ENCODE assay signal across 17 cellular contexts in the genomic region with DNA sequence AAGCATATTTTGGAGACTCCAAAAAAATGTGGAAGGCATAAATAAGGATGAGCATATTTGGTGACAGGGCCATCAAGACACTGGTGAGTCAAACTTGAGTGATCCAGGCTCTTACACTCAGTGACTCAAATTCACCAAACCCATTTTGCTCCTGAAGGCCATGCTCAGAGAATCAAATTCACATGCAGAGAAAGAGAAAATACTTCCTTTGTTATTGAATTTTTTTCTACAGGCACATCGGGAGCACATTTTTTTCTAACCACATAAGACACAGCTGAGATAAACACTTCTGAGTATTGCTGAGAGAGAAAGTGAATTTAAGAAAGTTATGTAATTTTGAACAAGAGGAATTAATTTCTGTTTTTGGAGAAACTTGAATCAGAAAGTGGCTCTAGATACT.
DNase-seq lines count a peak whose midpoint lies in the region; ATAC-seq and TF ChIP-seq lines count a peak whose summit lies in the region.
"Had no signal": no experiment of that assay in that cellular context is flagged by ENCODE, and none has a peak within 500 bp of the region (broad histone marks: within the 10 kb centered on the region; RNA-seq: fewer than 3 reads in every experiment).

No MANE protein-coding gene starts in this region.

- H3K36me3 Mint-ChIP-seq in stimulated activated effector memory CD8-positive, alpha-beta T cell treated with anti-CD3 and anti-CD28 coated beads, Interleukin-12 subunit alpha, Interleukin-12 subunit beta, amount 100 ng/mL, for 72 hours, result no peaks in the 10 kb centered on the region
- H3K36me3 Mint-ChIP-seq: activated naive CD4-positive, alpha-beta T cell treated with anti-CD3 and anti-CD28 coated beads, Interleukin-2, amount 50 U/mL, for 24 hours; naive B cell had no signal

- DNase-seq in A172 (ENCODE audit: low spot score) (peak; percentile 19), HCEC 1CT (peak; percentile 34), amniotic epithelial cell (ENCODE audit: low read depth) (peak; percentile 78), fibroblast of villous mesenchyme (ENCODE audit: low read depth) (peak; percentile 70)
- DNase-seq in stimulated activated effector memory CD8-positive, alpha-beta T cell treated with anti-CD3 and anti-CD28 coated beads, Interleukin-12 subunit alpha, Interleukin-12 subunit beta, amount 100 ng/mL, for 72 hours (ENCODE audit: low spot score in 2 of 2), result no peak
- DNase-seq: activated CD4-positive, alpha-beta T cell treated with anti-CD3 and anti-CD28 coated beads for 36 hours; Caco-2; naive B cell; NCI-H1048 had no signal

- H3K4me3 Mint-ChIP-seq in stimulated activated effector memory CD8-positive, alpha-beta T cell treated with anti-CD3 and anti-CD28 coated beads, Interleukin-12 subunit alpha, Interleukin-12 subunit beta, amount 100 ng/mL, for 72 hours, result no peak overlapping the region
- H3K4me3 Mint-ChIP-seq: activated CD4-positive, alpha-beta T cell treated with anti-CD3 and anti-CD28 coated beads for 36 hours; activated naive CD4-positive, alpha-beta T cell treated with anti-CD3 and anti-CD28 coated beads, Interleukin-2, amount 50 U/mL, for 24 hours; IgD-negative memory B cell; naive B cell had no signal

- TF ChIP-seq CTCF in fibroblast of villous mesenchyme (IDR thresholded peaks at IDR 0.05; ENCODE audit: insufficient read depth, low read depth, low read length), result no peak

- H3K4me1 Mint-ChIP-seq in stimulated activated effector memory CD8-positive, alpha-beta T cell treated with anti-CD3 and anti-CD28 coated beads, Interleukin-12 subunit alpha, Interleukin-12 subunit beta, amount 100 ng/mL, for 72 hours, result no peaks in the 10 kb centered on the region
- H3K4me1 Mint-ChIP-seq: activated CD4-positive, alpha-beta T cell treated with anti-CD3 and anti-CD28 coated beads for 36 hours; activated naive CD4-positive, alpha-beta T cell treated with anti-CD3 and anti-CD28 coated beads, Interleukin-2, amount 50 U/mL, for 24 hours; IgD-negative memory B cell; naive B cell had no signal

- H3K9me3 Mint-ChIP-seq in stimulated activated effector memory CD8-positive, alpha-beta T cell treated with anti-CD3 and anti-CD28 coated beads, Interleukin-12 subunit alpha, Interleukin-12 subunit beta, amount 100 ng/mL, for 72 hours, result peaks cover 12% of the 10 kb centered on the region

- ATAC-seq in HG02870 (IDR thresholded peaks at IDR 0.05; ENCODE audit: unreplicated experiment), result no peak
- no peak for ATAC-seq in GM19455 (IDR thresholded peaks at IDR 0.05; ENCODE audit: unreplicated experiment)
- no peak for ATAC-seq in GM19035 (IDR thresholded peaks at IDR 0.05; ENCODE audit: unreplicated experiment)
- no peak for ATAC-seq in stimulated activated effector memory CD8-positive, alpha-beta T cell treated with anti-CD3 and anti-CD28 coated beads, Interleukin-12 subunit alpha, Interleukin-12 subunit beta, amount 100 ng/mL, for 72 hours
- ATAC-seq: activated CD4-positive, alpha-beta T cell treated with anti-CD3 and anti-CD28 coated beads for 36 hours; left lobe of liver; Right ventricle myocardium inferior had no signal

- no peak overlapping the region for H3K4me3 ChIP-seq in fibroblast of villous mesenchyme (ENCODE audit: low read depth, low read length)
- H3K4me3 ChIP-seq: prostate gland had no signal

- H3K27ac Mint-ChIP-seq in stimulated activated effector memory CD8-positive, alpha-beta T cell treated with anti-CD3 and anti-CD28 coated beads, Interleukin-12 subunit alpha, Interleukin-12 subunit beta, amount 100 ng/mL, for 72 hours, result no peak overlapping the region
- H3K27ac Mint-ChIP-seq: activated CD4-positive, alpha-beta T cell treated with anti-CD3 and anti-CD28 coated beads for 36 hours; activated naive CD4-positive, alpha-beta T cell treated with anti-CD3 and anti-CD28 coated beads, Interleukin-2, amount 50 U/mL, for 24 hours; IgD-negative memory B cell had no signal

Comparison
In these comparisons a context has a peak if more than half of its experiments do, and no peak if none do; other contexts are left out.
1. DNase-seq: peak in A172 (single experiment), HCEC 1CT (single experiment), amniotic epithelial cell (single experiment) and fibroblast of villous mesenchyme (single experiment); none in stimulated activated effector memory CD8-positive, alpha-beta T cell treated with anti-CD3 and anti-CD28 coated beads, Interleukin-12 subunit alpha, Interleukin-12 subunit beta, amount 100 ng/mL, for 72 hours (0 of 2).